8 cellular contexts compared by ENCODE assay signal in the genomic region with DNA sequence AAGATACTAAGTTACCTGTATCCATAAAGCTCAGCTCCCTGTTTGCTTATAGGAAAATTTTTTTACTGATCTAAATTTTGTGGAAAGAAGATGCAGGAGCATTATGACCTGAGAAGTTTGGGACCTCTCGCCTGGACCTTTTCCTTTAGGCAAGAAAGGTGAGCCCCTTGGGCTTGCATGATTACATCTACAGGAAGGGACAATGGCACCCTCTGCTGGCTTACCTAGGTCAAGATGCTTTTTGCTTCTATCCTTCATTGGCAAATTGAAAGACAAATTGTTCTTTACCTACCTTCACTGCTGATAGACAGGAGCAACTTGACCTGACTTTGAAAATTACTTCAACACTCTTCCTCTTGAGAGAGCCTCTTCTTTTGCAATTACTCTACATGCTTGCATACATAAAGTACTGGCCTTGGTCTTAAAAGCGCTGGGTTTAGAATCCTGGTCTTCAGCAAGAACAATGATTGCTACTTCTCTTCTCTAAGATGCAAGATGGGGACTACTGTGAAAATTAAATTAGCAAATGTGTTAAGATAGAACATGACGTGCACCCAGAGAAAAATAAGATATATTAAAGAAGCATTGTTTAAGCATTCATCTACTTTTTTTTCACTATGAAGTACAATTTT.
DNase-seq lines count a peak whose midpoint lies in the region; ATAC-seq and TF ChIP-seq lines count a peak whose summit lies in the region.

No MANE protein-coding gene starts in this region.

- peak; percentile 78 for TF ChIP-seq CTCF in type B pancreatic cell (conservative IDR thresholded peaks at IDR 0.05)

- H3K4me1 Mint-ChIP-seq in activated CD4-positive, alpha-beta T cell treated with anti-CD3 and anti-CD28 coated beads, Interleukin-2, amount 10 ng/mL, durations not matched to agents 7 days and 5 days: peaks cover 3% of the 10 kb centered on the region
- H3K4me1 Mint-ChIP-seq in type B pancreatic cell (ENCODE audit: unreplicated experiment): no peaks in the 10 kb centered on the region

- POLR2A ChIA-PET in activated CD4-positive, alpha-beta T cell treated with anti-CD3 and anti-CD28 coated beads, Interleukin-2, amount 10 ng/mL, durations not matched to agents 7 days and 5 days (lab: Charles Lee): no interaction called here

- peaks cover 2% of the 10 kb centered on the region for H3K9me3 Mint-ChIP-seq in activated CD4-positive, alpha-beta T cell treated with anti-CD3 and anti-CD28 coated beads, Interleukin-2, amount 10 ng/mL, durations not matched to agents 7 days and 5 days
- no peaks in the 10 kb centered on the region for H3K9me3 Mint-ChIP-seq in type B pancreatic cell

- in situ Hi-C loops in KBM-7 (cut with MboI; ENCODE audit: low pct_unique_long_range_greater_than_20kb, low sequenced_read_pairs): no loop called here

- peak; percentile 16 for DNase-seq in activated CD4-positive, alpha-beta T cell treated with anti-CD3 and anti-CD28 coated beads for 48 hours
- DNase-seq in activated CD4-positive, alpha-beta T cell treated with anti-CD3 and anti-CD28 coated beads, Interleukin-2, amount 10 ng/mL, durations not matched to agents 7 days and 5 days: no peak
- DNase-seq in KBM-7 (peak; percentile 29), SW 1271 (lab: John Stamatoyannopoulos, UW) (peak; percentile 42 to 68), hepatic stellate cell (ENCODE audit: low spot score) (peak; percentile 14), type B pancreatic cell (ENCODE audit: extremely low spot score, unreplicated experiment) (no peak), NCI-H1048 (lab: John Stamatoyannopoulos, UW) (no peak)

- H3K27ac Mint-ChIP-seq in activated CD4-positive, alpha-beta T cell treated with anti-CD3 and anti-CD28 coated beads, Interleukin-2, amount 10 ng/mL, durations not matched to agents 7 days and 5 days: no peak overlapping the region
- H3K27ac Mint-ChIP-seq in type B pancreatic cell: no peak overlapping the region

- H3K36me3 Mint-ChIP-seq in activated CD4-positive, alpha-beta T cell treated with anti-CD3 and anti-CD28 coated beads, Interleukin-2, amount 10 ng/mL, durations not matched to agents 7 days and 5 days (ENCODE audit: low read depth): no peaks in the 10 kb centered on the region
- no peaks in the 10 kb centered on the region for H3K36me3 Mint-ChIP-seq in type B pancreatic cell

- CTCF ChIA-PET in activated CD4-positive, alpha-beta T cell treated with anti-CD3 and anti-CD28 coated beads, Interleukin-2, amount 10 ng/mL, durations not matched to agents 7 days and 5 days (lab: Charles Lee): interaction anchor here (0.7 kb wide), 1 partner anchor 23 kb away, joined by 3 read pairs; no protein-coding TSS in a partner anchor

- H3K4me3 Mint-ChIP-seq in activated CD4-positive, alpha-beta T cell treated with anti-CD3 and anti-CD28 coated beads, Interleukin-2, amount 10 ng/mL, durations not matched to agents 7 days and 5 days: no peak overlapping the region
- no peak overlapping the region for H3K4me3 Mint-ChIP-seq in type B pancreatic cell

- no peak for ATAC-seq in HG02973 (IDR thresholded peaks at IDR 0.05; ENCODE audit: unreplicated experiment)

- H3K27me3 Mint-ChIP-seq in activated CD4-positive, alpha-beta T cell treated with anti-CD3 and anti-CD28 coated beads, Interleukin-2, amount 10 ng/mL, durations not matched to agents 7 days and 5 days: no peaks in the 10 kb centered on the region
- H3K27me3 Mint-ChIP-seq in type B pancreatic cell: peaks cover 14% of the 10 kb centered on the region

Comparison
In these comparisons a context has a peak if more than half of its experiments do, and no peak if none do; other contexts are left out.
1. DNase-seq: peak in activated CD4-positive, alpha-beta T cell treated with anti-CD3 and anti-CD28 coated beads for 48 hours (single experiment), KBM-7 (single experiment), SW 1271 (2 of 2) and hepatic stellate cell (single experiment); none in activated CD4-positive, alpha-beta T cell treated with anti-CD3 and anti-CD28 coated beads, Interleukin-2, amount 10 ng/mL, durations not matched to agents 7 days and 5 days (single experiment), type B pancreatic cell (single experiment) and NCI-H1048 (single experiment).